ENCODE assay signal across 17 cellular contexts in the genomic region with DNA sequence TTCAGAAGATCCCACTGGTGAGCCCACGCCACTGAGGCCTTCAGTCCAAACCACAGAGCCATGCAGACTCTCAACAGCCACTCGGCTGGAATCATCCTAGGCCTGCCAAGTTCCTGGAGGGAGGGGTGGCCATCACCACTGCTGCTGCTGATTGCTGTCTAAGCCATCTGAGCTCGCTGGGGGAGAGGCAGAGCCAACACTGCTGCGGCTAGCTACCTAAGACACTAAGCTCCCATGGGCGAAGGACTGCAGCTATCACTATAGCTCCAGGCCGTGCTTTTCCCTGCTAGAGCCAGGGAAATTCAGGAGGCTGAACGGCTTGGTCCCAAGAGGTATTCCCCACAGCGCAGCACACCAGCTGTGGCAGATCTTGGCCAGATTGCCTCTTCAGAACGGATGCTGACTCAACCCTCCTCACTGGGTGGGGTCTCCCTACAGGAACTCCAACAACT.
A peak's percentile ranks its signal among the peaks of the same experiment; 100 is the strongest.
DNase-seq lines count a peak whose midpoint lies in the region; ATAC-seq and TF ChIP-seq lines count a peak whose summit lies in the region.
"Had no signal": no experiment of that assay in that cellular context is flagged by ENCODE, and none has a peak within 500 bp of the region (broad histone marks: within the 10 kb centered on the region; RNA-seq: fewer than 3 reads in every experiment).

No MANE protein-coding gene starts in this region.

- no peak overlapping the region for H3K4me2 ChIP-seq in mesendoderm (ENCODE audit: low read length)
- H3K4me2 ChIP-seq: A549 had no signal

- H3K79me1 ChIP-seq in mesendoderm (ENCODE audit: low read length), result no peaks in the 10 kb centered on the region

- H3K79me2 ChIP-seq in mesendoderm (ENCODE audit: control insufficient read depth, insufficient read depth, low read length), result no peaks in the 10 kb centered on the region

- H3K23ac ChIP-seq in mesendoderm (ENCODE audit: low read length), result no peak overlapping the region

- H3K27ac Mint-ChIP-seq in MCF 10A (ENCODE audit: low read depth, unreplicated experiment), result peak overlapping the region; percentile 35
- H3K27ac Mint-ChIP-seq: naive thymus-derived CD8-positive, alpha-beta T cell; type B pancreatic cell had no signal

- DNase-seq in MCF 10A (ENCODE audit: unreplicated experiment) (peak; percentile 32), breast epithelium (ENCODE audit: low spot score in 2 of 2) (no peak), brain microvascular endothelial cell (peak; percentile 63), left ventricle myocardium inferior (peak; percentile 54), aorta (peak in 1 of 2 donors; percentile 62), C1 segment of cervical spinal cord (lab: John Stamatoyannopoulos, UW) (no peak), mesendoderm (no peak)
- no peak for DNase-seq in activated T-cell treated with anti-CD3 and anti-CD28 coated beads, Interleukin-2, amount 50 U/mL, for 48 hours
- DNase-seq: activated CD4-positive, CD25-positive, alpha-beta regulatory T cell treated with anti-CD3 and anti-CD28 coated beads, Interleukin-2, amount 50 U/mL, for 72 hours; H9; kidney; naive thymus-derived CD8-positive, alpha-beta T cell; NCI-H1694 had no signal

- BruUV-seq in MCF 10A (replicated peaks; lab: Mats Ljungman, UMichigan), result no TSS peak

- H3K4me1 ChIP-seq in breast epithelium (no peaks in the 10 kb centered on the region), left ventricle myocardium inferior (no peaks in the 10 kb centered on the region), aorta (ENCODE audit: control insufficient read depth in 1 of 2, insufficient read depth in 2 of 2, low read length in 2 of 2) (no peaks in the 10 kb centered on the region), mesendoderm (ENCODE audit: control insufficient read depth, low read depth, low read length) (no peaks in the 10 kb centered on the region)
- H3K4me1 ChIP-seq: A549 had no signal

- H2AK5ac ChIP-seq in mesendoderm (ENCODE audit: low read length), result no peak overlapping the region

- intact Hi-C loops in MCF 10A (cut with micrococcal nuclease) (no loop called here), breast epithelium (cut with DNase I; ENCODE audit: low total_unique reads) (no loop called here), left ventricle myocardium inferior (cut with micrococcal nuclease) (no loop called here), aorta (cut with DNase I) (no loop called here)

- no peak overlapping the region for H3K4ac ChIP-seq in mesendoderm (ENCODE audit: low read depth, low read length)

- H3K4me3 ChIP-seq in breast epithelium, result no peak overlapping the region
- no peak overlapping the region for H3K4me3 ChIP-seq in brain microvascular endothelial cell (ENCODE audit: low read depth, low read length)
- no peak overlapping the region for H3K4me3 ChIP-seq in left ventricle myocardium inferior
- H3K4me3 ChIP-seq in aorta (ENCODE audit: low read length in 2 of 2), result no peak overlapping the region
- H3K4me3 ChIP-seq in mesendoderm (ENCODE audit: low read length), result no peak overlapping the region
- H3K4me3 ChIP-seq: A549, GM12878, SK-N-MC had no signal

- H3K36me3 ChIP-seq in breast epithelium (no peaks in the 10 kb centered on the region), brain microvascular endothelial cell (replicated peaks) (no peaks in the 10 kb centered on the region), left ventricle myocardium inferior (peaks cover 15% of the 10 kb centered on the region), aorta (ENCODE audit: control insufficient read depth in 1 of 2, insufficient read depth in 2 of 2, low read length in 1 of 2) (no peaks in the 10 kb centered on the region), mesendoderm (ENCODE audit: control insufficient read depth, insufficient read depth, low read length) (no peaks in the 10 kb centered on the region)

- CTCF ChIA-PET in MCF 10A (lab: Yijun Ruan, JAX), result interaction anchor here (0.7 kb wide), 1 partner anchor 1057 kb away, joined by 3 read pairs; no protein-coding TSS in a partner anchor

- no peaks in the 10 kb centered on the region for H3K27me3 Mint-ChIP-seq in MCF 10A (ENCODE audit: insufficient read depth, unreplicated experiment)
- H3K27me3 Mint-ChIP-seq: naive thymus-derived CD8-positive, alpha-beta T cell; type B pancreatic cell had no signal

- no peak overlapping the region for H3K56ac ChIP-seq in mesendoderm (ENCODE audit: low read length)

- POLR2A ChIA-PET in MCF 10A (lab: Yijun Ruan, JAX), result no interaction called here

- no peak overlapping the region for H3K18ac ChIP-seq in mesendoderm (ENCODE audit: low read length)

- H3K36me3 Mint-ChIP-seq in MCF 10A (ENCODE audit: insufficient read depth, unreplicated experiment), result peaks cover 24% of the 10 kb centered on the region

- no peak overlapping the region for H4K8ac ChIP-seq in mesendoderm (ENCODE audit: low read depth, low read length)

- H3K27me3 ChIP-seq in breast epithelium, result no peaks in the 10 kb centered on the region
- no peaks in the 10 kb centered on the region for H3K27me3 ChIP-seq in brain microvascular endothelial cell (replicated peaks)
- no peaks in the 10 kb centered on the region for H3K27me3 ChIP-seq in left ventricle myocardium inferior (ENCODE audit: low read depth)
- H3K27me3 ChIP-seq in aorta (ENCODE audit: control insufficient read depth in 1 of 2, insufficient read depth in 2 of 2, low read length in 1 of 2), result no peaks in the 10 kb centered on the region
- H3K27me3 ChIP-seq in mesendoderm (ENCODE audit: insufficient read depth, low read length, poor library complexity), result no peaks in the 10 kb centered on the region

- H3K4me1 Mint-ChIP-seq in MCF 10A (ENCODE audit: insufficient read depth, unreplicated experiment), result peaks cover 5% of the 10 kb centered on the region
- H3K4me1 Mint-ChIP-seq: naive thymus-derived CD8-positive, alpha-beta T cell had no signal

- no peak overlapping the region for H3K27ac ChIP-seq in breast epithelium
- H3K27ac ChIP-seq in brain microvascular endothelial cell, result no peak overlapping the region
- peak overlapping the region; percentile 42 for H3K27ac ChIP-seq in left ventricle myocardium inferior (replicated peaks)
- no peak overlapping the region for H3K27ac ChIP-seq in aorta (ENCODE audit: low read depth in 1 of 2, low read length in 2 of 2)
- no peak overlapping the region for H3K27ac ChIP-seq in mesendoderm (ENCODE audit: low read depth, low read length)
- H3K27ac ChIP-seq: A549, SK-N-MC had no signal

- peak; percentile 54 for ATAC-seq in aorta (ENCODE audit: low FRiP score)
- ATAC-seq: A549; GM12878; naive thymus-derived CD8-positive, alpha-beta T cell had no signal

- 59 to 61% methylated on average over 9 of the region's 9 CpGs for WGBS in aorta, 2 donors
- no CpG with 5 or more reads among the region's 9 CpGs for WGBS in mesendoderm (ENCODE audit: extremely low coverage, insufficient coverage, low lambda C conversion rate)

- TF ChIP-seq POLR2A in breast epithelium (IDR thresholded peaks at IDR 0.05), result no peak

- H2BK120ac ChIP-seq in mesendoderm (ENCODE audit: low read depth, low read length), result no peak overlapping the region

- no peak overlapping the region for H2BK15ac ChIP-seq in mesendoderm (replicated peaks; ENCODE audit: low read depth)

- H2BK5ac ChIP-seq in mesendoderm (ENCODE audit: low read length), result no peak overlapping the region

- H3K4me3 Mint-ChIP-seq in MCF 10A (ENCODE audit: unreplicated experiment), result no peak overlapping the region
- H3K4me3 Mint-ChIP-seq: H9; naive thymus-derived CD8-positive, alpha-beta T cell; type B pancreatic cell had no signal

- TF ChIP-seq CTCF in MCF 10A (IDR thresholded peaks at IDR 0.05; ENCODE audit: unreplicated experiment) (no peak), breast epithelium (IDR thresholded peaks at IDR 0.05) (no peak), brain microvascular endothelial cell (IDR thresholded peaks at IDR 0.05; ENCODE audit: low read depth, low read length, missing control alignments) (no peak), left ventricle myocardium inferior (IDR thresholded peaks at IDR 0.05; ENCODE audit: borderline replicate concordance) (no peak)

- H3K9me3 Mint-ChIP-seq in MCF 10A (ENCODE audit: unreplicated experiment), result peaks cover 21% of the 10 kb centered on the region

- H4K5ac ChIP-seq in mesendoderm (ENCODE audit: low read length), result no peak overlapping the region

- H3K9ac ChIP-seq in mesendoderm (ENCODE audit: low read length), result no peak overlapping the region

- in situ Hi-C loops in brain microvascular endothelial cell (cut with HindIII; ENCODE audit: low pct_ligation_motif_present, low sequenced_read_pairs), result no loop called here

- peaks cover 12 to 29% of the 10 kb centered on the region in 2 donors for H3K9me3 ChIP-seq in breast epithelium
- H3K9me3 ChIP-seq in left ventricle myocardium inferior (replicated peaks), result peaks cover 37% of the 10 kb centered on the region
- H3K9me3 ChIP-seq in aorta (ENCODE audit: control insufficient read depth, low read length), result no peaks in the 10 kb centered on the region

Comparison
In these comparisons a context has a peak if more than half of its experiments do, and no peak if none do; other contexts are left out.
1. DNase-seq: peak in MCF 10A (single experiment), brain microvascular endothelial cell (single experiment) and left ventricle myocardium inferior (single experiment); none in breast epithelium (0 of 2), activated T-cell treated with anti-CD3 and anti-CD28 coated beads, Interleukin-2, amount 50 U/mL, for 48 hours (0 of 2), C1 segment of cervical spinal cord (0 of 14) and mesendoderm (single experiment).